8 cellular contexts compared by ENCODE assay signal in genomic region chr10:104336829-104337526, GRCh38. TPM values are rescaled to one million over a fixed set of nuclear protein-coding genes. Genes with fewer than 3 reads are reported as not detected.
DNase-seq lines count a peak whose midpoint lies in the region; ATAC-seq, FAIRE-seq and TF ChIP-seq lines count a peak whose summit lies in the region.

No MANE protein-coding gene starts in this region.

- H3K4me1 Mint-ChIP-seq in T-helper 2 cell treated with Interferon-gamma antibody and Interleukin-4, amounts not matched to agents 5 μg/mL and 100 μg/mL, for 36 hours (ENCODE audit: low read depth) = peaks cover 53% of the 10 kb centered on the region

- DNase-seq in GM18507 (ENCODE audit: extremely low spot score, insufficient read length, low read depth) (no peak), foreskin fibroblast (peak in 1 of 2 donors; percentile 36), gastrocnemius medialis (no peak), posterior vena cava (ENCODE audit: low spot score) (no peak), NCI-H446 (lab: John Stamatoyannopoulos, UW) (no peak), mesenteric fat pad (ENCODE audit: low spot score) (no peak)
- no peak for DNase-seq in T-helper 2 cell treated with Interferon-gamma antibody and Interleukin-4, amounts not matched to agents 5 μg/mL and 100 μg/mL, for 36 hours (ENCODE audit: low spot score)

- no peaks in the 10 kb centered on the region for H3K36me3 ChIP-seq in gastrocnemius medialis

- intact Hi-C loops in gastrocnemius medialis (cut with DNase I; ENCODE audit: low total_unique reads) (loop anchor here (10.0 kb wide), 1 partner anchor 422 kb away; the partner anchor contains the start of gene STN1), posterior vena cava (cut with DNase I) (loop anchor here (5.0 kb wide), 2 partner anchors 35 to 40 kb away; no protein-coding TSS in a partner anchor)

- peak; percentile 39 for FAIRE-seq in GM18507 (lab: Jason Lieb, UNC)

- H3K27ac ChIP-seq in gastrocnemius medialis = peak overlapping the region; percentile 96 to 99 (median 96)

- H3K4me3 Mint-ChIP-seq in T-helper 2 cell treated with Interferon-gamma antibody and Interleukin-4, amounts not matched to agents 5 μg/mL and 100 μg/mL, for 36 hours = peak overlapping the region; percentile 97

- TF ChIP-seq CTCF in foreskin fibroblast (IDR thresholded peaks at IDR 0.05; ENCODE audit: low read depth, low read length) = no peak
- no peak for TF ChIP-seq CTCF in gastrocnemius medialis (IDR thresholded peaks at IDR 0.05 in 4 of 5, conservative IDR thresholded peaks at IDR 0.05 in 1 of 5)

- no peaks in the 10 kb centered on the region for H3K9me3 Mint-ChIP-seq in T-helper 2 cell treated with Interferon-gamma antibody and Interleukin-4, amounts not matched to agents 5 μg/mL and 100 μg/mL, for 36 hours

- H3K4me3 ChIP-seq in foreskin fibroblast (ENCODE audit: low read depth in 1 of 2, low read length in 2 of 2) = peak overlapping the region; percentile 68
- H3K4me3 ChIP-seq in gastrocnemius medialis = peak overlapping the region; percentile 73 to 98 (median 94)

- TF ChIP-seq POLR2A in gastrocnemius medialis (IDR thresholded peaks at IDR 0.05) = no peak

- no peaks in the 10 kb centered on the region for H3K9me3 ChIP-seq in gastrocnemius medialis

- in situ Hi-C loops in gastrocnemius medialis (cut with MboI; ENCODE audit: low sequenced_read_pairs in 4 of 4) = no loop called here

- ATAC-seq in HG02678 (IDR thresholded peaks at IDR 0.05; ENCODE audit: unreplicated experiment) (peak; percentile 28), gastrocnemius medialis (no peak)

- H3K27ac Mint-ChIP-seq in T-helper 2 cell treated with Interferon-gamma antibody and Interleukin-4, amounts not matched to agents 5 μg/mL and 100 μg/mL, for 36 hours = peak overlapping the region; percentile 100

- H3K36me3 Mint-ChIP-seq in T-helper 2 cell treated with Interferon-gamma antibody and Interleukin-4, amounts not matched to agents 5 μg/mL and 100 μg/mL, for 36 hours (ENCODE audit: low read depth) = peaks cover 18% of the 10 kb centered on the region

- no peaks in the 10 kb centered on the region for H3K27me3 ChIP-seq in gastrocnemius medialis

- peaks cover 48 to 51% of the 10 kb centered on the region in 2 donors for H3K4me1 ChIP-seq in gastrocnemius medialis

- H3K27me3 Mint-ChIP-seq in T-helper 2 cell treated with Interferon-gamma antibody and Interleukin-4, amounts not matched to agents 5 μg/mL and 100 μg/mL, for 36 hours (ENCODE audit: low read depth) = peaks cover 5% of the 10 kb centered on the region

RNA-seq across cellular contexts. Expression of gene ITPRIP, which starts 1.3 kb away (rescaled TPM):
- 10 to 100 TPM in 1 of 4 donors, 1 to 10 TPM in 3; 5.0 to 19.9 (median 7.9) TPM for total RNA-seq in gastrocnemius medialis
- total RNA-seq in posterior vena cava = 10 to 100 TPM; 22.4 to 36.8 TPM
- 48.3 TPM for total RNA-seq in mesenteric fat pad

RNA-seq across cellular contexts. Expression of gene CFAP58, which starts 16.7 kb away (rescaled TPM):
- total RNA-seq in gastrocnemius medialis = under 1 TPM in 3 of 4 donors, not detected in 1; 0.13 to 0.36 (median 0.27) TPM
- under 1 TPM; 0.46 to 0.86 TPM for total RNA-seq in posterior vena cava
- total RNA-seq in mesenteric fat pad = 0.64 TPM
